Comparison of ENCODE assay signal across 19 cellular contexts in genomic region chr17:67210915-67211314, GRCh38.
"Had no signal": no experiment of that assay in that cellular context is flagged by ENCODE, and none has a peak within 500 bp of the region (broad histone marks: within the 10 kb centered on the region; RNA-seq: fewer than 3 reads in every experiment).

No MANE protein-coding gene starts in this region.

- H3K4me3 ChIP-seq: SJSA1 had no signal

- H3K27ac ChIP-seq: SJSA1 had no signal

- DNase-seq: NCI-H1092, NCI-H1436, NCI-H187, NCI-H2029, NCI-H2081 treated with DMSO at 0.1 percent for 48 hours, NCI-H2171, NCI-H226, NCI-H446, NCI-H510A, NCI-H524 treated with DMSO at 0.1 percent for 48 hours, NCI-H69, NCI-H774, Right ventricle myocardium superior, RPMI8226, SK-N-SH, SW 1271 had no signal

- FAIRE-seq: HTR-8/SVneo, RCC 7860 had no signal

- H3K27me3 ChIP-seq: SJSA1 had no signal

- H3K4me2 ChIP-seq: SK-N-SH had no signal

- H3K9ac ChIP-seq: SK-N-SH had no signal

- H3K9me3 ChIP-seq: SJSA1, SK-N-SH had no signal
